10 cellular contexts compared by ENCODE assay signal in the genomic region with DNA sequence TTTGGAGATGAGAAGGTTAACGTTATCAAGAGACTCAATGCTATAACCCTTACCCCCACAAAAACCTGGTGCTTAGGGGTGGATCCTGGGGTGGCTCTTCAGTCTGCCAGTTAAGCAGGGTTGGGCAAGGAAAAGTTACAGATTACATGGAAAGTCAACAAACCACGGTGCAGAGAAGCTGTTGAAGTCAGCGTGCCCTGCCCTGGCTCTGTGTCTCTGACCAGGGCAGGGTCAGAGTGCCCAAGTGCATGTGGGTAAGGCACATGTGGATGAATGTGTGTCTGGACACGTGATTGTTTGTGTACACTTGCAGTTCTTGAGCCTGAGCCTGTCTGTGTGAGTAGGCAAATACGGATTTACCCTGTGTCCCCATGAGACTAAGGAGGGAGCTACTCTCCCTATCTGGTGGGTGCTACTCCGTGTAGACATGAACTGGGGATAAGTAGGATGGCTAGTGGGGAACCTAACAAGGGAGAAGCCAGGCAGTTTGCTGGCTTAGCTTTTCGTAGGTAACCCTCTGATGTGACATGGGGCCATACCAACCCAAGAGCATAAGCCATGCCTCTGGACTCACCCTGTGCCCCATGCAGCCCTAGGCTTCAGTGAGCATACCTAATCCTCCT. TPM values are rescaled to one million over a fixed set of nuclear protein-coding genes. Genes with fewer than 3 reads are reported as not detected.
DNase-seq lines count a peak whose midpoint lies in the region; ATAC-seq and TF ChIP-seq lines count a peak whose summit lies in the region.
"Had no signal": no experiment of that assay in that cellular context is flagged by ENCODE, and none has a peak within 500 bp of the region (broad histone marks: within the 10 kb centered on the region; RNA-seq: fewer than 3 reads in every experiment).

No MANE protein-coding gene starts in this region.

- no peaks in the 10 kb centered on the region for H4K20me1 ChIP-seq in Loucy (ENCODE audit: insufficient read depth, low read length, poor library complexity, severe bottlenecking)
- H4K20me1 ChIP-seq in osteoblast (ENCODE audit: insufficient read depth, low read length), result peaks cover 92% of the 10 kb centered on the region

- peaks cover 45% of the 10 kb centered on the region for H3K4me1 ChIP-seq in Loucy (ENCODE audit: insufficient read depth, low read length, poor library complexity, severe bottlenecking)
- H3K4me1 ChIP-seq in esophagus (ENCODE audit: control insufficient read depth in 2 of 2, insufficient read depth in 2 of 2, low read length in 1 of 2), result peaks cover 5 to 29% of the 10 kb centered on the region in 2 donors
- peaks cover 80% of the 10 kb centered on the region for H3K4me1 ChIP-seq in osteoblast (ENCODE audit: insufficient read depth, low read length)

- H3K4me3 ChIP-seq in AG09309 (ENCODE audit: control insufficient read depth, low read depth, low read length) (peak overlapping the region; percentile 3), Loucy (ENCODE audit: low read length, poor library complexity, severe bottlenecking) (peak overlapping the region; percentile 44), esophagus (ENCODE audit: low read depth in 1 of 2, low read length in 2 of 2) (peak overlapping the region in 1 of 2 donors; percentile 9), osteoblast (ENCODE audit: insufficient read depth, low read length) (peak overlapping the region; percentile 92)
- H3K4me3 ChIP-seq: cardiac muscle cell had no signal

- peak overlapping the region; percentile 9; the same call in 1 of the 2 replicates for H2AFZ ChIP-seq in Loucy (ENCODE audit: low read length)
- H2AFZ ChIP-seq in osteoblast (ENCODE audit: low read length), result no peak overlapping the region

- H3K4me2 ChIP-seq in Loucy (ENCODE audit: low read depth, low read length, poor library complexity, severe bottlenecking) (peak overlapping the region; percentile 61), osteoblast (ENCODE audit: insufficient read depth, low read length) (peak overlapping the region; percentile 74)

- H3K4me1 Mint-ChIP-seq in stimulated activated naive CD8-positive, alpha-beta T cell treated with anti-CD3 and anti-CD28 coated beads, Interleukin-15, amount 100 ng/mL, for 72 hours, result peaks cover 50% of the 10 kb centered on the region

- TF ChIP-seq CTCF in AG09309 (IDR thresholded peaks at IDR 0.05; ENCODE audit: control insufficient read depth, insufficient read depth, low read depth, low read length, missing control alignments) (no peak), Loucy (conservative IDR thresholded peaks at IDR 0.05; ENCODE audit: low read length) (no peak), osteoblast (IDR thresholded peaks at IDR 0.05; ENCODE audit: extremely low read depth, low read depth, low read length) (no peak)

- 29 to 33% methylated on average over 7 of the region's 7 CpGs for WGBS in esophagus, 2 donors

- no peak for DNase-seq in AG09309 (ENCODE audit: low read depth)
- DNase-seq in osteoblast (ENCODE audit: insufficient read length, low spot score, missing footprints), result peak; percentile 79
- no peak for DNase-seq in OCI-M2 (lab: John Stamatoyannopoulos, UW; ENCODE audit: unreplicated experiment)
- no peak for DNase-seq in stimulated activated naive CD8-positive, alpha-beta T cell treated with anti-CD3 and anti-CD28 coated beads, Interleukin-15, amount 100 ng/mL, for 72 hours
- no peak for DNase-seq in DMS 273 (lab: John Stamatoyannopoulos, UW; ENCODE audit: unreplicated experiment)
- no peak for DNase-seq in amygdala (lab: John Stamatoyannopoulos, UW)
- DNase-seq: activated CD4-positive, alpha-beta T cell treated with anti-CD3 and anti-CD28 coated beads, Interleukin-2, amount 50 U/mL, for 1 hour had no signal

- H3K79me2 ChIP-seq in Loucy (ENCODE audit: insufficient read depth, low read length), result no peaks in the 10 kb centered on the region
- H3K79me2 ChIP-seq in osteoblast (ENCODE audit: insufficient read depth, low read length), result peaks cover 93% of the 10 kb centered on the region

- H3K36me3 ChIP-seq in Loucy (ENCODE audit: insufficient read depth, low read length), result no peaks in the 10 kb centered on the region
- H3K36me3 ChIP-seq in esophagus (ENCODE audit: control insufficient read depth in 2 of 2, insufficient read depth in 2 of 2, low read length in 1 of 2), result peaks cover 0 to 14% of the 10 kb centered on the region in 2 donors
- H3K36me3 ChIP-seq in osteoblast (ENCODE audit: insufficient read depth, low read length), result peaks cover 90% of the 10 kb centered on the region

- no peaks in the 10 kb centered on the region for H3K9me3 Mint-ChIP-seq in stimulated activated naive CD8-positive, alpha-beta T cell treated with anti-CD3 and anti-CD28 coated beads, Interleukin-15, amount 100 ng/mL, for 72 hours

- no peaks in the 10 kb centered on the region for H3K27me3 ChIP-seq in Loucy (ENCODE audit: insufficient read depth, low read length, poor library complexity, severe bottlenecking)
- no peaks in the 10 kb centered on the region for H3K27me3 ChIP-seq in esophagus (ENCODE audit: control insufficient read depth in 1 of 2, insufficient read depth in 2 of 2, low read length in 2 of 2)
- H3K27me3 ChIP-seq in osteoblast (ENCODE audit: insufficient read depth, low read length), result no peaks in the 10 kb centered on the region
- H3K27me3 ChIP-seq: cardiac muscle cell had no signal

- H3K9me3 ChIP-seq in Loucy (ENCODE audit: insufficient read depth, low read depth, low read length) (no peaks in the 10 kb centered on the region), esophagus (ENCODE audit: control insufficient read depth in 2 of 2, insufficient read depth in 1 of 2, low read depth in 1 of 2, low read length in 1 of 2) (no peaks in the 10 kb centered on the region), osteoblast (ENCODE audit: low read depth, low read length) (no peaks in the 10 kb centered on the region)

- no peak overlapping the region for H3K27ac Mint-ChIP-seq in stimulated activated naive CD8-positive, alpha-beta T cell treated with anti-CD3 and anti-CD28 coated beads, Interleukin-15, amount 100 ng/mL, for 72 hours

- no peak for ATAC-seq in stimulated activated naive CD8-positive, alpha-beta T cell treated with anti-CD3 and anti-CD28 coated beads, Interleukin-15, amount 100 ng/mL, for 72 hours

- peak overlapping the region; percentile 49 for H3K9ac ChIP-seq in Loucy (ENCODE audit: low read depth, low read length, poor library complexity, severe bottlenecking)

- H3K9me2 ChIP-seq in Loucy (replicated peaks; ENCODE audit: low read depth, low read length), result no peaks in the 10 kb centered on the region

- H3F3A ChIP-seq in Loucy (ENCODE audit: low read depth), result no peaks in the 10 kb centered on the region

- no peak overlapping the region for H3K4me3 Mint-ChIP-seq in stimulated activated naive CD8-positive, alpha-beta T cell treated with anti-CD3 and anti-CD28 coated beads, Interleukin-15, amount 100 ng/mL, for 72 hours

- H3K27ac ChIP-seq in esophagus (ENCODE audit: low read depth in 2 of 2, low read length in 1 of 2) (peak overlapping the region; percentile 74 to 81), osteoblast (ENCODE audit: low read depth, low read length) (peak overlapping the region; percentile 68)
- H3K27ac ChIP-seq: cardiac muscle cell had no signal

- peaks cover 17% of the 10 kb centered on the region for H3K27me3 Mint-ChIP-seq in stimulated activated naive CD8-positive, alpha-beta T cell treated with anti-CD3 and anti-CD28 coated beads, Interleukin-15, amount 100 ng/mL, for 72 hours

RNA-seq across cellular contexts. Expression of a gene that starts 5.5 kb away (rescaled TPM):
- polyA plus RNA-seq in esophagus, result 10 to 100 TPM; 34.1 to 80.6 TPM
- 666 and 801 TPM in 2 replicates for total RNA-seq in osteoblast

RNA-seq across cellular contexts. Expression of a gene that starts 31.1 kb away (rescaled TPM):
- 10 to 100 TPM; 18.0 to 56.0 TPM for polyA plus RNA-seq in esophagus
- 14.5 and 15.9 TPM in 2 replicates for total RNA-seq in osteoblast

RNA-seq across cellular contexts. Expression of a gene that starts 52.7 kb away (rescaled TPM):
- 10 to 100 TPM; 25.4 to 74.8 TPM for polyA plus RNA-seq in esophagus
- under 0.01 and 0.29 TPM in 2 replicates for total RNA-seq in osteoblast
- total RNA-seq: cardiac muscle cell had no signal
- polyA plus RNA-seq: cardiac muscle cell had no signal
